In the genomic region with DNA sequence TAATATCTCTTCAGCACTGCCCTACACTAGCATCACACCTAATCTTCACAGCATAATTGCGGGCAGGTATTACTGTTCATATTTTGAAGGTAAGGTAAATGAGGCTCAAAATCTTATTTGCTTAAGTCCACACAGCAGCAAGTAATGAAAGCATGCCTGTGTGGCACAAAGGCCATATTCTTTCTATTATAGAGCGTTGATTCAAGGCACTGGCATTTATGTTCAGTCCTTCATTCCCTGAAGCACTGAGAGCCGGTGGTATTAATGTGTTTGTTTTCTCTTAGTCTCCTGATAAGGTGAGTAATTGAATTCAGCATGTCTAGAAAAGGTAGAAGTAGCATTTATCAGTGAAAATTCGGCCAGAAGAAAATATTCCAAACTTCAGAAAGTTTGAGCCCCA, we compare ENCODE assay signal across 10 cellular contexts.
DNase-seq lines count a peak whose midpoint lies in the region; TF ChIP-seq lines count a peak whose summit lies in the region.
"Had no signal": no experiment of that assay in that cellular context is flagged by ENCODE, and none has a peak within 500 bp of the region (broad histone marks: within the 10 kb centered on the region; RNA-seq: fewer than 3 reads in every experiment).

No MANE protein-coding gene starts in this region.

- no peaks in the 10 kb centered on the region for H3K9me3 Mint-ChIP-seq in osteocyte (ENCODE audit: unreplicated experiment)
- H3K9me3 Mint-ChIP-seq: CD4-positive, alpha-beta T cell had no signal

- in situ Hi-C loops in SK-MEL-5 (cut with HindIII; ENCODE audit: low pct_unique_long_range_greater_than_20kb, low sequenced_read_pairs) = no loop called here

- DNase-seq in NCI-H146 treated with DMSO at 0.1 percent for 48 hours (lab: John Stamatoyannopoulos, UW; ENCODE audit: unreplicated experiment) (peak; percentile 74), SK-MEL-5 (ENCODE audit: low read depth, low spot score) (peak; percentile 62), foreskin melanocyte (peak; percentile 10), renal cortical epithelial cell (ENCODE audit: low read depth) (peak; percentile 5), osteocyte (ENCODE audit: extremely low spot score, unreplicated experiment) (no peak), DMS53 (lab: John Stamatoyannopoulos, UW) (no peak), NOMO-1 (lab: John Stamatoyannopoulos, UW; ENCODE audit: unreplicated experiment in 2 of 2) (no peak)
- DNase-seq: KG1, NCI-H2107 had no signal

- TF ChIP-seq CTCF in osteocyte (IDR thresholded peaks at IDR 0.05) = no peak

- H3K4me3 Mint-ChIP-seq in osteocyte (ENCODE audit: unreplicated experiment) = no peak overlapping the region
- H3K4me3 Mint-ChIP-seq: CD4-positive, alpha-beta T cell had no signal

- no peak overlapping the region for H3K27ac Mint-ChIP-seq in osteocyte (ENCODE audit: unreplicated experiment)
- H3K27ac Mint-ChIP-seq: CD4-positive, alpha-beta T cell had no signal

- H3K27me3 Mint-ChIP-seq in osteocyte (ENCODE audit: unreplicated experiment) = no peaks in the 10 kb centered on the region
- H3K27me3 Mint-ChIP-seq: CD4-positive, alpha-beta T cell had no signal

- H3K4me1 Mint-ChIP-seq in osteocyte (ENCODE audit: unreplicated experiment) = peaks cover under 1% of the 10 kb centered on the region

- H3K36me3 Mint-ChIP-seq in osteocyte (ENCODE audit: unreplicated experiment) = peaks cover 17% of the 10 kb centered on the region

Comparison
In these comparisons a context has a peak if more than half of its experiments do, and no peak if none do; other contexts are left out.
1. DNase-seq: peak in NCI-H146 treated with DMSO at 0.1 percent for 48 hours (single experiment), SK-MEL-5 (single experiment), foreskin melanocyte (single experiment) and renal cortical epithelial cell (single experiment); none in osteocyte (single experiment), DMS53 (single experiment) and NOMO-1 (0 of 2).